In the genomic region with DNA sequence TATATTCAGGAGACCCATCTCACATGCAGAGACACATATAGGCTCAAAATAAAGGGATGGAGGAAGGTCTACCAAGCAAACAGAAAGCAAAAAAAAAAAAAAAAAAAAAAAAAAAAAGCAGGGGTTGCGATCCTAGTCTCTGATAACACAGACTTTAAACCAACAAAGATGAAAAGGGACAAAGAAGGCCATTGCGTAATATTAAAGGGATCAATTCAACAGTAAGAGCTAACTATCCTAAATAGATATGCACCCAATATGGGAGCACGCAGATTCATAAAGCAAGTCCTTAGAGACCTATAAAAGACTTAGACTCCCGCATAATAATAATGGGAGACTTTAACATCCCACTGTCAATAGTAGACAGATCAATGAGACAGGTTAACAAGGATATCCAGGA, we compare ENCODE assay signal across 4 cellular contexts. TPM values are rescaled to one million over a fixed set of nuclear protein-coding genes. Genes with fewer than 3 reads are reported as not detected.
"Had no signal": no experiment of that assay in that cellular context is flagged by ENCODE, and none has a peak within 500 bp of the region (broad histone marks: within the 10 kb centered on the region; RNA-seq: fewer than 3 reads in every experiment).

No MANE protein-coding gene starts in this region.

RNA-seq across cellular contexts. Expression of a gene that starts 13.7 kb away (rescaled TPM):
- total RNA-seq: LHCN-M2, M059J, MCF 10A, NCI-H460 had no signal

RNA-seq across cellular contexts. Expression of a gene that starts 41.1 kb away (rescaled TPM):
- total RNA-seq: LHCN-M2, MCF 10A, NCI-H460 had no signal
